10 cellular contexts compared by ENCODE assay signal in the genomic region with DNA sequence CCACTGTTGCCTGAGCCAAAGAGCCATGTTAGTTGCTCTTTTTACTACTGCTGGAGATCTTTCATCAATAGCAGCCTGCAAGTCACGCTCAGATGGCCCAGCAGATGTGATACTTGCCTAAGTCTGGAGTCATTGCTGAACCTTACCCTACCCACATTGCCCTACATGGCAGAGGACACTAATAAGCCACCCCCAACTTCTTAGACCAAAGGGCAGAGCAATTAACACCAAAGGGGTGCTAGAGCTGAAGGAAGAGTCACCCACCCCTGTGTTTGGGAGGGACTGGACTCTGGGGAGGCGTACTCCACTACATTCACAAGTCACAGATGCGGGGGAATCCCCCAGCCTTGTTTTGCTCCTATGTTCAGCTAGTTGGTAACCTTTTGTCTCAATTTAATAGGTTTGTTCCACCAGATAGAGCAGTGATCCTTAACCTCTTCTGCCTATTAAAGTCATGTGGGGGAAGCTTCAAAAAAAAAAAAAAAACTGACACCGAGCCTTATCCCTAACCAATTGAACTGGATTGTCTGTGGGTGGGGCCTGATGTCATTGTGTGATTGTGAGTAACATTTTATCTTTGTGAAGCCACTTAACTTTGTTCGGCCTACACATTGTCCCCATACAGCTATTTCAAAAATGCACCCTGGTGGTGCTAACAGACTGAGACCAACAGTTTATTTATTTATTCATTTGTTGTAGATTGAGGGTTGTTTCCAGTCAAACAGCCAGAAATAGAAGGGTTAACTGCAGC. TPM values are rescaled to one million over a fixed set of nuclear protein-coding genes. Genes with fewer than 3 reads are reported as not detected.
DNase-seq lines count a peak whose midpoint lies in the region; ATAC-seq and TF ChIP-seq lines count a peak whose summit lies in the region.
"Had no signal": no experiment of that assay in that cellular context is flagged by ENCODE, and none has a peak within 500 bp of the region (broad histone marks: within the 10 kb centered on the region; RNA-seq: fewer than 3 reads in every experiment).

No MANE protein-coding gene starts in this region.

- H3K9me3 ChIP-seq in esophagus squamous epithelium: no peaks in the 10 kb centered on the region

- H3K27me3 Mint-ChIP-seq in activated CD4-positive, alpha-beta memory T cell treated with anti-CD3 and anti-CD28 coated beads, Interleukin-2, amount 10 ng/mL, durations not matched to agents 7 days and 5 days: peaks cover 13% of the 10 kb centered on the region

- no peak overlapping the region for H3K4me3 Mint-ChIP-seq in activated CD4-positive, alpha-beta memory T cell treated with anti-CD3 and anti-CD28 coated beads, Interleukin-2, amount 10 ng/mL, durations not matched to agents 7 days and 5 days
- H3K4me3 Mint-ChIP-seq: T-cell had no signal

- H3K4me1 ChIP-seq in esophagus squamous epithelium: peaks cover 0 to 14% (median 8%) of the 10 kb centered on the region in 3 donors

- POLR2A ChIA-PET in activated CD4-positive, alpha-beta memory T cell treated with anti-CD3 and anti-CD28 coated beads, Interleukin-2, amount 10 ng/mL, durations not matched to agents 7 days and 5 days (lab: Charles Lee): interaction anchor here (0.7 kb wide), 1 partner anchor 12 kb away, joined by 3 read pairs; no protein-coding TSS in a partner anchor

- H3K27ac Mint-ChIP-seq in activated CD4-positive, alpha-beta memory T cell treated with anti-CD3 and anti-CD28 coated beads, Interleukin-2, amount 10 ng/mL, durations not matched to agents 7 days and 5 days: no peak overlapping the region

- H3K4me1 Mint-ChIP-seq in activated CD4-positive, alpha-beta memory T cell treated with anti-CD3 and anti-CD28 coated beads, Interleukin-2, amount 10 ng/mL, durations not matched to agents 7 days and 5 days: peaks cover 6% of the 10 kb centered on the region

- WGBS in esophagus squamous epithelium, 2 donors: 82 to 83% methylated on average over 4 to 5 of the region's 5 CpGs

- peak overlapping the region in 3 of 4 donors; percentile 12 to 79 (median 66) for H3K27ac ChIP-seq in esophagus squamous epithelium

- DNase-seq in DMS153 treated with DMSO at 0.1 percent for 48 hours (lab: John Stamatoyannopoulos, UW; ENCODE audit: unreplicated experiment): peak; percentile 57
- no peak for DNase-seq in esophagus squamous epithelium (lab: John Stamatoyannopoulos, UW)
- no peak for DNase-seq in stimulated activated CD4-positive, alpha-beta T cell treated with anti-CD3 and anti-CD28 coated beads, Interleukin-2, amount 100 ng/mL, for 24 hours
- DNase-seq in GM19240 (ENCODE audit: insufficient read length, low spot score): no peak
- no peak for DNase-seq in activated CD4-positive, alpha-beta memory T cell treated with anti-CD3 and anti-CD28 coated beads, Interleukin-2, amount 10 ng/mL, durations not matched to agents 7 days and 5 days
- no peak for DNase-seq in SIG-M5 treated with dmso at 0.1 percent for 504 hours (lab: John Stamatoyannopoulos, UW; ENCODE audit: unreplicated experiment)
- DNase-seq: DMS 273 treated with DMSO at 0.1 percent for 48 hours, T-cell had no signal

- ATAC-seq in GM19455 (IDR thresholded peaks at IDR 0.05; ENCODE audit: unreplicated experiment) (peak; percentile 52), HG03342 (IDR thresholded peaks at IDR 0.05; ENCODE audit: unreplicated experiment) (peak; percentile 57)
- ATAC-seq: T-cell had no signal

- H3K36me3 ChIP-seq in esophagus squamous epithelium: no peaks in the 10 kb centered on the region

- intact Hi-C loops in esophagus squamous epithelium (cut with DNase I): no loop called here

- CTCF ChIA-PET in activated CD4-positive, alpha-beta memory T cell treated with anti-CD3 and anti-CD28 coated beads, Interleukin-2, amount 10 ng/mL, durations not matched to agents 7 days and 5 days (lab: Charles Lee): interaction anchor here (0.7 to 1.5 kb wide), 6 partner anchors 8 to 136 kb away, joined by 3 to 5 read pairs (median 3); a partner anchor contains a TSS

- H3K27me3 ChIP-seq in esophagus squamous epithelium: no peaks in the 10 kb centered on the region

- no peak for TF ChIP-seq POLR2A in esophagus squamous epithelium (IDR thresholded peaks at IDR 0.05)

- no peaks in the 10 kb centered on the region for H3K9me3 Mint-ChIP-seq in activated CD4-positive, alpha-beta memory T cell treated with anti-CD3 and anti-CD28 coated beads, Interleukin-2, amount 10 ng/mL, durations not matched to agents 7 days and 5 days
- H3K9me3 Mint-ChIP-seq: T-cell had no signal

- no peak for TF ChIP-seq CTCF in esophagus squamous epithelium (IDR thresholded peaks at IDR 0.05)

- no peaks in the 10 kb centered on the region for H3K36me3 Mint-ChIP-seq in activated CD4-positive, alpha-beta memory T cell treated with anti-CD3 and anti-CD28 coated beads, Interleukin-2, amount 10 ng/mL, durations not matched to agents 7 days and 5 days (ENCODE audit: low read depth)
- H3K36me3 Mint-ChIP-seq: T-cell had no signal

- no peak overlapping the region for H3K4me3 ChIP-seq in esophagus squamous epithelium

RNA-seq across cellular contexts. Expression of a gene that starts 13.1 kb away (rescaled TPM):
- total RNA-seq in esophagus squamous epithelium: 10 to 100 TPM; 14.3 to 69.6 (median 57.7) TPM
- 10 to 100 TPM; 12.8 to 14.8 TPM for total RNA-seq in activated CD4-positive, alpha-beta memory T cell treated with anti-CD3 and anti-CD28 coated beads, Interleukin-2, amount 10 ng/mL, durations not matched to agents 7 days and 5 days

RNA-seq across cellular contexts. Expression of a gene that starts 23.9 kb away (rescaled TPM):
- 10 to 100 TPM; 20.6 to 48.6 (median 26.0) TPM for total RNA-seq in esophagus squamous epithelium
- total RNA-seq in activated CD4-positive, alpha-beta memory T cell treated with anti-CD3 and anti-CD28 coated beads, Interleukin-2, amount 10 ng/mL, durations not matched to agents 7 days and 5 days: 1 to 10 TPM; 6.4 to 9.0 TPM
